In genomic region chr22:45166935-45167334, GRCh38 we compare ENCODE assay signal across 16 cellular contexts. TPM values are rescaled to one million over a fixed set of nuclear protein-coding genes. Genes with fewer than 3 reads are reported as not detected.
DNase-seq lines count a peak whose midpoint lies in the region; ATAC-seq lines count a peak whose summit lies in the region.
"Had no signal": no experiment of that assay in that cellular context is flagged by ENCODE, and none has a peak within 500 bp of the region (broad histone marks: within the 10 kb centered on the region; RNA-seq: fewer than 3 reads in every experiment).

No MANE protein-coding gene starts in this region.

- no peak overlapping the region for H3K23ac ChIP-seq in mesendoderm (ENCODE audit: low read length)

- no peak overlapping the region for H4K8ac ChIP-seq in mesendoderm (ENCODE audit: low read depth, low read length)

- no peak overlapping the region for H3K4ac ChIP-seq in mesendoderm (ENCODE audit: low read depth, low read length)

- no peak overlapping the region for H2BK5ac ChIP-seq in mesendoderm (ENCODE audit: low read length)

- CTCF ChIA-PET in activated naive CD4-positive, alpha-beta T cell treated with anti-CD3 and anti-CD28 coated beads for 36 hours (lab: Charles Lee): no interaction called here

- ATAC-seq in activated naive CD4-positive, alpha-beta T cell treated with anti-CD3 and anti-CD28 coated beads, Interleukin-2, amount 50 U/mL, for 72 hours: no peak
- no peak for ATAC-seq in activated T-helper 17 cell treated with anti-CD3 and anti-CD28 coated beads, Interleukin-2, amount 50 U/mL, for 72 hours (replicated peaks)
- ATAC-seq in stimulated activated naive B cell treated with anti-CD40 and anti-IgM and Interleukin-4, amounts not matched to agents 10 μg/mL and 1 μg/mL and 100 μg/mL, for 72 hours (replicated peaks): no peak
- no peak for ATAC-seq in HG02623 (IDR thresholded peaks at IDR 0.05; ENCODE audit: unreplicated experiment)
- ATAC-seq: effector memory CD8-positive, alpha-beta T cell; Panc1; stimulated activated naive CD8-positive, alpha-beta T cell treated with anti-CD3 and anti-CD28 coated beads, Interleukin-15, Interleukin-2, amounts not matched to agents 100 U/mL and 50 U/mL, for 24 hours had no signal

- H3K56ac ChIP-seq in mesendoderm (ENCODE audit: low read length): no peak overlapping the region

- peak overlapping the region; percentile 42 for H3K27ac Mint-ChIP-seq in activated naive CD4-positive, alpha-beta T cell treated with anti-CD3 and anti-CD28 coated beads for 36 hours
- H3K27ac Mint-ChIP-seq in activated naive CD4-positive, alpha-beta T cell treated with anti-CD3 and anti-CD28 coated beads, Interleukin-2, amount 50 U/mL, for 72 hours: no peak overlapping the region
- H3K27ac Mint-ChIP-seq in activated T-helper 17 cell treated with anti-CD3 and anti-CD28 coated beads, Interleukin-2, amount 50 U/mL, for 72 hours: no peak overlapping the region
- peak overlapping the region; percentile 20 for H3K27ac Mint-ChIP-seq in stimulated activated naive B cell treated with anti-CD40 and anti-IgM and Interleukin-4, amounts not matched to agents 10 μg/mL and 1 μg/mL and 100 μg/mL, for 72 hours

- no peak overlapping the region for H3K9ac ChIP-seq in mesendoderm (ENCODE audit: low read length)

- peaks cover 4% of the 10 kb centered on the region for H3K36me3 ChIP-seq in mesendoderm (ENCODE audit: control insufficient read depth, insufficient read depth, low read length)

- no peak overlapping the region for H3K27ac ChIP-seq in mesendoderm (ENCODE audit: low read depth, low read length)
- H3K27ac ChIP-seq: cardiac muscle cell had no signal

- no CpG with 5 or more reads among the region's 5 CpGs for WGBS in mesendoderm (ENCODE audit: extremely low coverage, insufficient coverage, low lambda C conversion rate)

- peaks cover 12% of the 10 kb centered on the region for H3K79me1 ChIP-seq in mesendoderm (ENCODE audit: low read length)

- H3K27me3 Mint-ChIP-seq in activated naive CD4-positive, alpha-beta T cell treated with anti-CD3 and anti-CD28 coated beads for 36 hours (ENCODE audit: low read depth): no peaks in the 10 kb centered on the region
- H3K27me3 Mint-ChIP-seq in activated T-helper 17 cell treated with anti-CD3 and anti-CD28 coated beads, Interleukin-2, amount 50 U/mL, for 72 hours: no peaks in the 10 kb centered on the region
- no peaks in the 10 kb centered on the region for H3K27me3 Mint-ChIP-seq in stimulated activated naive B cell treated with anti-CD40 and anti-IgM and Interleukin-4, amounts not matched to agents 10 μg/mL and 1 μg/mL and 100 μg/mL, for 72 hours
- H3K27me3 Mint-ChIP-seq: effector memory CD8-positive, alpha-beta T cell had no signal

- no peak overlapping the region for H3K4me2 ChIP-seq in mesendoderm (ENCODE audit: low read length)

- peaks cover 50% of the 10 kb centered on the region for H3K36me3 Mint-ChIP-seq in activated naive CD4-positive, alpha-beta T cell treated with anti-CD3 and anti-CD28 coated beads for 36 hours (ENCODE audit: low read depth)
- peaks cover 36 to 50% of the 10 kb centered on the region in 2 donors for H3K36me3 Mint-ChIP-seq in activated naive CD4-positive, alpha-beta T cell treated with anti-CD3 and anti-CD28 coated beads, Interleukin-2, amount 50 U/mL, for 72 hours
- peaks cover 86% of the 10 kb centered on the region for H3K36me3 Mint-ChIP-seq in activated T-helper 17 cell treated with anti-CD3 and anti-CD28 coated beads, Interleukin-2, amount 50 U/mL, for 72 hours (ENCODE audit: low read depth)
- peaks cover 29 to 45% of the 10 kb centered on the region in 2 donors for H3K36me3 Mint-ChIP-seq in stimulated activated naive B cell treated with anti-CD40 and anti-IgM and Interleukin-4, amounts not matched to agents 10 μg/mL and 1 μg/mL and 100 μg/mL, for 72 hours

- H3K79me2 ChIP-seq in mesendoderm (ENCODE audit: control insufficient read depth, insufficient read depth, low read length): peaks cover 46% of the 10 kb centered on the region

- no peak overlapping the region for H4K5ac ChIP-seq in mesendoderm (ENCODE audit: low read length)

- H3K4me3 ChIP-seq in mesendoderm (ENCODE audit: low read length): no peak overlapping the region
- H3K4me3 ChIP-seq: cardiac muscle cell had no signal

- H2BK15ac ChIP-seq in mesendoderm (replicated peaks; ENCODE audit: low read depth): no peak overlapping the region

- DNase-seq in activated naive CD4-positive, alpha-beta T cell treated with anti-CD3 and anti-CD28 coated beads for 36 hours: no peak
- no peak for DNase-seq in activated naive CD4-positive, alpha-beta T cell treated with anti-CD3 and anti-CD28 coated beads, Interleukin-2, amount 50 U/mL, for 72 hours (ENCODE audit: low spot score in 2 of 2)
- DNase-seq in NOMO-1 (lab: John Stamatoyannopoulos, UW; ENCODE audit: unreplicated experiment in 2 of 2) (peak; percentile 53 to 85), NCI-H774 (lab: John Stamatoyannopoulos, UW) (no peak), mesendoderm (no peak)
- DNase-seq in stimulated activated naive B cell treated with anti-CD40 and anti-IgM and Interleukin-4, amounts not matched to agents 10 μg/mL and 1 μg/mL and 100 μg/mL, for 72 hours: no peak
- DNase-seq: activated naive CD4-positive, alpha-beta T cell treated with anti-CD3 and anti-CD28 coated beads, Interleukin-2, amount 50 U/mL, for 16 hours; effector memory CD8-positive, alpha-beta T cell; NCI-H1417; NCI-H226; occipital lobe; stimulated activated naive CD8-positive, alpha-beta T cell treated with anti-CD3 and anti-CD28 coated beads, Interleukin-15, Interleukin-2, amounts not matched to agents 100 U/mL and 50 U/mL, for 24 hours had no signal

- H3K18ac ChIP-seq in mesendoderm (ENCODE audit: low read length): no peak overlapping the region

- peaks cover 64% of the 10 kb centered on the region for H3K4me1 Mint-ChIP-seq in activated naive CD4-positive, alpha-beta T cell treated with anti-CD3 and anti-CD28 coated beads for 36 hours (ENCODE audit: low read depth)
- H3K4me1 Mint-ChIP-seq in activated T-helper 17 cell treated with anti-CD3 and anti-CD28 coated beads, Interleukin-2, amount 50 U/mL, for 72 hours: peaks cover 28% of the 10 kb centered on the region
- peaks cover 20 to 50% of the 10 kb centered on the region in 2 donors for H3K4me1 Mint-ChIP-seq in stimulated activated naive B cell treated with anti-CD40 and anti-IgM and Interleukin-4, amounts not matched to agents 10 μg/mL and 1 μg/mL and 100 μg/mL, for 72 hours

- H3K4me1 ChIP-seq in mesendoderm (ENCODE audit: control insufficient read depth, low read depth, low read length): no peaks in the 10 kb centered on the region

- H2BK120ac ChIP-seq in mesendoderm (ENCODE audit: low read depth, low read length): no peak overlapping the region

- no peak overlapping the region for H2AK5ac ChIP-seq in mesendoderm (ENCODE audit: low read length)

- no peak overlapping the region for H3K4me3 Mint-ChIP-seq in activated naive CD4-positive, alpha-beta T cell treated with anti-CD3 and anti-CD28 coated beads for 36 hours
- peak overlapping the region; percentile 99 for H3K4me3 Mint-ChIP-seq in activated T-helper 17 cell treated with anti-CD3 and anti-CD28 coated beads, Interleukin-2, amount 50 U/mL, for 72 hours
- no peak overlapping the region for H3K4me3 Mint-ChIP-seq in stimulated activated naive B cell treated with anti-CD40 and anti-IgM and Interleukin-4, amounts not matched to agents 10 μg/mL and 1 μg/mL and 100 μg/mL, for 72 hours

- H3K9me3 Mint-ChIP-seq in activated naive CD4-positive, alpha-beta T cell treated with anti-CD3 and anti-CD28 coated beads for 36 hours: no peaks in the 10 kb centered on the region
- H3K9me3 Mint-ChIP-seq in activated naive CD4-positive, alpha-beta T cell treated with anti-CD3 and anti-CD28 coated beads, Interleukin-2, amount 50 U/mL, for 72 hours: no peaks in the 10 kb centered on the region
- no peaks in the 10 kb centered on the region for H3K9me3 Mint-ChIP-seq in activated T-helper 17 cell treated with anti-CD3 and anti-CD28 coated beads, Interleukin-2, amount 50 U/mL, for 72 hours
- H3K9me3 Mint-ChIP-seq in stimulated activated naive B cell treated with anti-CD40 and anti-IgM and Interleukin-4, amounts not matched to agents 10 μg/mL and 1 μg/mL and 100 μg/mL, for 72 hours: no peaks in the 10 kb centered on the region
- H3K9me3 Mint-ChIP-seq: effector memory CD8-positive, alpha-beta T cell had no signal

- no peaks in the 10 kb centered on the region for H3K27me3 ChIP-seq in mesendoderm (ENCODE audit: insufficient read depth, low read length, poor library complexity)
- H3K27me3 ChIP-seq: cardiac muscle cell had no signal

- intact Hi-C loops in activated naive CD4-positive, alpha-beta T cell treated with anti-CD3 and anti-CD28 coated beads for 36 hours (cut with micrococcal nuclease): no loop called here

RNA-seq across cellular contexts. Expression of gene NUP50, which starts 3.2 kb away (rescaled TPM):
- 100 to 1,000 TPM; 151 to 154 TPM for total RNA-seq in activated naive CD4-positive, alpha-beta T cell treated with anti-CD3 and anti-CD28 coated beads for 36 hours
- total RNA-seq in activated naive CD4-positive, alpha-beta T cell treated with anti-CD3 and anti-CD28 coated beads, Interleukin-2, amount 50 U/mL, for 72 hours: 100 to 1,000 TPM; 152 to 159 TPM
- 100 to 1,000 TPM in 1 of 2 donors, 10 to 100 TPM in 1; 98.4 to 163 TPM for total RNA-seq in activated T-helper 17 cell treated with anti-CD3 and anti-CD28 coated beads, Interleukin-2, amount 50 U/mL, for 72 hours
- polyA plus RNA-seq in mesendoderm (2013, experiment 1 of 2): 68.7 TPM
- polyA plus RNA-seq in mesendoderm (2013, experiment 2 of 2): 68.1 TPM

Comparison
In these comparisons a context has a peak if more than half of its experiments do, and no peak if none do; other contexts are left out.
1. H3K27ac Mint-ChIP-seq: peak in activated naive CD4-positive, alpha-beta T cell treated with anti-CD3 and anti-CD28 coated beads for 36 hours (single experiment) and stimulated activated naive B cell treated with anti-CD40 and anti-IgM and Interleukin-4, amounts not matched to agents 10 μg/mL and 1 μg/mL and 100 μg/mL, for 72 hours (single experiment); none in activated naive CD4-positive, alpha-beta T cell treated with anti-CD3 and anti-CD28 coated beads, Interleukin-2, amount 50 U/mL, for 72 hours (0 of 2) and activated T-helper 17 cell treated with anti-CD3 and anti-CD28 coated beads, Interleukin-2, amount 50 U/mL, for 72 hours (single experiment).
2. DNase-seq: peak in NOMO-1 (2 of 2); none in activated naive CD4-positive, alpha-beta T cell treated with anti-CD3 and anti-CD28 coated beads for 36 hours (single experiment), activated naive CD4-positive, alpha-beta T cell treated with anti-CD3 and anti-CD28 coated beads, Interleukin-2, amount 50 U/mL, for 72 hours (0 of 2), stimulated activated naive B cell treated with anti-CD40 and anti-IgM and Interleukin-4, amounts not matched to agents 10 μg/mL and 1 μg/mL and 100 μg/mL, for 72 hours (single experiment), NCI-H774 (single experiment) and mesendoderm (single experiment).